14 cellular contexts compared by ENCODE assay signal in genomic region chr19:49472936-49473335, GRCh38. TPM values are rescaled to one million over a fixed set of nuclear protein-coding genes. Genes with fewer than 3 reads are reported as not detected.
DNase-seq lines count a peak whose midpoint lies in the region; ATAC-seq and TF ChIP-seq lines count a peak whose summit lies in the region.
"Had no signal": no experiment of that assay in that cellular context is flagged by ENCODE, and none has a peak within 500 bp of the region (broad histone marks: within the 10 kb centered on the region; RNA-seq: fewer than 3 reads in every experiment).

No MANE protein-coding gene starts in this region.

- DNase-seq in activated T-cell treated with anti-CD3 and anti-CD28 coated beads, Interleukin-2, amount 50 U/mL, for 24 hours, result peak; percentile 48
- no peak for DNase-seq in activated T-cell treated with anti-CD3 and anti-CD28 coated beads, Interleukin-2, amount 50 U/mL, for 48 hours
- no peak for DNase-seq in colonic mucosa
- DNase-seq in stimulated activated naive B cell treated with anti-CD40 and anti-IgM and Interleukin-4, amounts not matched to agents 10 μg/mL and 1 μg/mL and 100 μg/mL, for 72 hours, result no peak
- DNase-seq in left lobe of liver (ENCODE audit: low spot score), result no peak
- DNase-seq in RKO (ENCODE audit: low spot score), result no peak
- DNase-seq in NCI-H2196 (lab: John Stamatoyannopoulos, UW; ENCODE audit: unreplicated experiment), result no peak
- DNase-seq: activated effector memory CD4-positive, alpha-beta T cell treated with Interleukin-2 at 50 U/mL for 16 hours; cerebellar nuclear complex; KG1; kidney; T1000; uterus had no signal

- H3K27ac Mint-ChIP-seq in activated T-cell treated with anti-CD3 and anti-CD28 coated beads, Interleukin-2, amount 50 U/mL, for 24 hours, result peak overlapping the region; percentile 92
- H3K27ac Mint-ChIP-seq in stimulated activated naive B cell treated with anti-CD40 and anti-IgM and Interleukin-4, amounts not matched to agents 10 μg/mL and 1 μg/mL and 100 μg/mL, for 72 hours, result peak overlapping the region; percentile 98

- no peaks in the 10 kb centered on the region for H3K9me3 ChIP-seq in colonic mucosa
- H3K9me3 ChIP-seq: uterus had no signal

- H3K9ac ChIP-seq in KMS-11 (no peak overlapping the region), colonic mucosa (ENCODE audit: low read depth in 2 of 2, low read length in 2 of 2) (no peak overlapping the region)

- TF ChIP-seq CTCF in KMS-11 (conservative IDR thresholded peaks at IDR 0.05; ENCODE audit: low read depth, low read length) (no peak), colonic mucosa (IDR thresholded peaks at IDR 0.05) (no peak)

- ATAC-seq in stimulated activated naive B cell treated with anti-CD40 and anti-IgM and Interleukin-4, amounts not matched to agents 10 μg/mL and 1 μg/mL and 100 μg/mL, for 72 hours (replicated peaks), result no peak
- no peak for ATAC-seq in left lobe of liver

- no peaks in the 10 kb centered on the region for H3K27me3 ChIP-seq in KMS-11 (ENCODE audit: insufficient read depth, low read depth)
- no peaks in the 10 kb centered on the region for H3K27me3 ChIP-seq in colonic mucosa
- H3K27me3 ChIP-seq: uterus had no signal

- H3K36me3 ChIP-seq in KMS-11 (ENCODE audit: insufficient read depth) (no peaks in the 10 kb centered on the region), colonic mucosa (no peaks in the 10 kb centered on the region)
- H3K36me3 ChIP-seq: uterus had no signal

- H3K4me2 ChIP-seq in KMS-11, result no peak overlapping the region

- H3K4me1 Mint-ChIP-seq in activated T-cell treated with anti-CD3 and anti-CD28 coated beads, Interleukin-2, amount 50 U/mL, for 24 hours (ENCODE audit: low read depth), result peaks cover 65% of the 10 kb centered on the region
- peaks cover 46 to 70% of the 10 kb centered on the region in 2 donors for H3K4me1 Mint-ChIP-seq in stimulated activated naive B cell treated with anti-CD40 and anti-IgM and Interleukin-4, amounts not matched to agents 10 μg/mL and 1 μg/mL and 100 μg/mL, for 72 hours

- H3K4me1 ChIP-seq in KMS-11 (ENCODE audit: low read depth, poor library complexity, severe bottlenecking), result peaks cover 64% of the 10 kb centered on the region
- H3K4me1 ChIP-seq in colonic mucosa, result no peaks in the 10 kb centered on the region
- H3K4me1 ChIP-seq: uterus had no signal

- no peak overlapping the region for H2AFZ ChIP-seq in KMS-11 (ENCODE audit: low read depth)

- intact Hi-C loops in colonic mucosa (cut with DNase I), result no loop called here

- H3K79me2 ChIP-seq in KMS-11 (ENCODE audit: insufficient read depth, low read depth), result no peaks in the 10 kb centered on the region

- no peaks in the 10 kb centered on the region for H4K20me1 ChIP-seq in KMS-11 (ENCODE audit: insufficient read depth)

- no peaks in the 10 kb centered on the region for H3K27me3 Mint-ChIP-seq in activated T-cell treated with anti-CD3 and anti-CD28 coated beads, Interleukin-2, amount 50 U/mL, for 24 hours
- no peaks in the 10 kb centered on the region for H3K27me3 Mint-ChIP-seq in stimulated activated naive B cell treated with anti-CD40 and anti-IgM and Interleukin-4, amounts not matched to agents 10 μg/mL and 1 μg/mL and 100 μg/mL, for 72 hours

- no peaks in the 10 kb centered on the region for H3K9me3 Mint-ChIP-seq in activated T-cell treated with anti-CD3 and anti-CD28 coated beads, Interleukin-2, amount 50 U/mL, for 24 hours
- H3K9me3 Mint-ChIP-seq in stimulated activated naive B cell treated with anti-CD40 and anti-IgM and Interleukin-4, amounts not matched to agents 10 μg/mL and 1 μg/mL and 100 μg/mL, for 72 hours, result no peaks in the 10 kb centered on the region

- H3K36me3 Mint-ChIP-seq in activated T-cell treated with anti-CD3 and anti-CD28 coated beads, Interleukin-2, amount 50 U/mL, for 24 hours (ENCODE audit: low read depth), result peaks cover 44% of the 10 kb centered on the region
- peaks cover 20 to 29% of the 10 kb centered on the region in 2 donors for H3K36me3 Mint-ChIP-seq in stimulated activated naive B cell treated with anti-CD40 and anti-IgM and Interleukin-4, amounts not matched to agents 10 μg/mL and 1 μg/mL and 100 μg/mL, for 72 hours

- H3K27ac ChIP-seq in KMS-11 (0 out of 2 replicates have a peak overlapping the region, but pooled peaks have one; percentile 63), colonic mucosa (peak overlapping the region; percentile 27)

- H3K4me3 ChIP-seq in KMS-11 (IDR thresholded peaks at IDR 0.05; ENCODE audit: insufficient read depth, low read depth, low read length) (no peak overlapping the region), colonic mucosa (no peak overlapping the region)
- H3K4me3 ChIP-seq: uterus had no signal

- peak overlapping the region; percentile 81 for H3K4me3 Mint-ChIP-seq in activated T-cell treated with anti-CD3 and anti-CD28 coated beads, Interleukin-2, amount 50 U/mL, for 24 hours
- peak overlapping the region; percentile 56 to 91 for H3K4me3 Mint-ChIP-seq in stimulated activated naive B cell treated with anti-CD40 and anti-IgM and Interleukin-4, amounts not matched to agents 10 μg/mL and 1 μg/mL and 100 μg/mL, for 72 hours

RNA-seq across cellular contexts. Expression of gene FLT3LG, which starts 1.1 kb away (rescaled TPM):
- total RNA-seq in colonic mucosa (1 to 10 TPM; 2.9 to 4.9 TPM), left lobe of liver (2.1 TPM)

RNA-seq across cellular contexts. Expression of gene RPL13A, which starts 14.5 kb away (rescaled TPM):
- 1,000 to 10,000 TPM; 2,431 to 2,528 TPM for total RNA-seq in colonic mucosa
- total RNA-seq in left lobe of liver, result 972 TPM

RNA-seq across cellular contexts. Expression of gene ALDH16A1, which starts 19.9 kb away (rescaled TPM):
- total RNA-seq in colonic mucosa, result 10 to 100 TPM; 22.6 to 57.9 TPM
- total RNA-seq in left lobe of liver, result 29.7 TPM

RNA-seq across cellular contexts. Expression of gene PIH1D1, which starts 21.3 kb away (rescaled TPM):
- total RNA-seq in colonic mucosa, result 100 to 1,000 TPM in 1 of 2 donors, 10 to 100 TPM in 1; 80.8 to 103 TPM
- 48.8 TPM for total RNA-seq in left lobe of liver

RNA-seq across cellular contexts. Expression of gene RPS11, which starts 23.3 kb away (rescaled TPM):
- total RNA-seq in colonic mucosa (1,000 to 10,000 TPM; 1,734 to 1,870 TPM), left lobe of liver (507 TPM)
